In genomic region chr19:21767065-21767800, GRCh38 we compare ENCODE assay signal across 8 cellular contexts. TPM values are rescaled to one million over a fixed set of nuclear protein-coding genes. Genes with fewer than 3 reads are reported as not detected.
DNase-seq lines count a peak whose midpoint lies in the region; ATAC-seq and TF ChIP-seq lines count a peak whose summit lies in the region.

TSS of gene ZNF100 (minus strand) at chr19:21767579. CDS start at chr19:21767429, 150 bp downstream.

- TF ChIP-seq CTCF in choroid plexus epithelial cell (conservative IDR thresholded peaks at IDR 0.05; ENCODE audit: low read depth, low read length) = peak; percentile 1

- DNase-seq in AML-193 (lab: John Stamatoyannopoulos, UW) (peak; percentile 92 to 93), NCI-H460 (ENCODE audit: extremely low read depth, low read depth) (peak; percentile 74), choroid plexus epithelial cell (ENCODE audit: low read depth) (peak; percentile 95), kidney glomerular epithelial cell (lab: John Stamatoyannopoulos, UW) (peak; percentile 78)
- DNase-seq in activated CD4-positive, alpha-beta T cell treated with anti-CD3 and anti-CD28 coated beads for 24 hours (ENCODE audit: low read depth in 2 of 2) = peak; percentile 80
- peak; percentile 84 to 88 for DNase-seq in stimulated activated CD4-positive, alpha-beta T cell treated with anti-CD3 and anti-CD28 coated beads, Interleukin-15, amount 100 ng/mL, for 48 hours (ENCODE audit: low read depth in 2 of 2)

- peak; percentile 96 for ATAC-seq in HG03378 (IDR thresholded peaks at IDR 0.05; ENCODE audit: unreplicated experiment)

- peak; percentile 84 for TF ChIP-seq POLR2A in GM19099 (IDR thresholded peaks at IDR 0.05; ENCODE audit: extremely low read depth, insufficient read length, low read depth)

- H3K4me3 ChIP-seq in choroid plexus epithelial cell (ENCODE audit: low read depth, low read length) = peak within 1 kb of the TSS; percentile 94

RNA-seq across cellular contexts. Expression of gene ZNF100, which starts in this region (rescaled TPM):
- total RNA-seq in NCI-H460 (2014; rRNA removed; shearing (Covaris generic)) = 1.8 and 2.3 TPM in 2 replicates
- 1.4 and 1.8 TPM in 2 replicates for polyA plus RNA-seq in NCI-H460 (2014; cell fraction: nucleus; rRNA removed)

Comparison
In these comparisons a context has a peak if more than half of its experiments do, and no peak if none do; other contexts are left out.
1. Peak in every context shown above with its lines: DNase-seq, ATAC-seq and H3K4me3 ChIP-seq.